14 cellular contexts compared by ENCODE assay signal in genomic region chr5:158725223-158725825, GRCh38.
DNase-seq lines count a peak whose midpoint lies in the region; ATAC-seq, FAIRE-seq and TF ChIP-seq lines count a peak whose summit lies in the region.
"Had no signal": no experiment of that assay in that cellular context is flagged by ENCODE, and none has a peak within 500 bp of the region (broad histone marks: within the 10 kb centered on the region; RNA-seq: fewer than 3 reads in every experiment).

No MANE protein-coding gene starts in this region.

- H3K27me3 ChIP-seq in bronchial epithelial cell (ENCODE audit: control insufficient read depth, insufficient read depth, low read length), result no peaks in the 10 kb centered on the region
- H3K27me3 ChIP-seq: thyroid gland had no signal

- no peak overlapping the region for H3K27ac Mint-ChIP-seq in progenitor cell of endocrine pancreas
- no peak overlapping the region for H3K27ac Mint-ChIP-seq in activated T-cell treated with anti-CD3 and anti-CD28 coated beads, Interleukin-2, amount 50 U/mL, for 72 hours
- H3K27ac Mint-ChIP-seq: immature natural killer cell had no signal

- DNase-seq in GM10248 (ENCODE audit: extremely low spot score) (no peak), NCI-H2171 treated with DMSO at 0.1 percent for 48 hours (lab: John Stamatoyannopoulos, UW) (peak; percentile 85), bronchial epithelial cell (ENCODE audit: low read depth) (peak; percentile 4), progenitor cell of endocrine pancreas (ENCODE audit: low spot score, unreplicated experiment) (no peak), T1000 (lab: John Stamatoyannopoulos, UW) (no peak), COLO668 (lab: John Stamatoyannopoulos, UW; ENCODE audit: unreplicated experiment) (no peak)
- no peak for DNase-seq in activated T-cell treated with anti-CD3 and anti-CD28 coated beads, Interleukin-2, amount 50 U/mL, for 72 hours
- DNase-seq: activated naive CD4-positive, alpha-beta T cell treated with anti-CD3 and anti-CD28 coated beads, Interleukin-2, amount 50 U/mL, for 16 hours; cerebellar nuclear complex; immature natural killer cell; NCI-H1092; T-helper 1 cell; thyroid gland had no signal

- peak; percentile 2 for TF ChIP-seq CTCF in GM10248 (IDR thresholded peaks at IDR 0.05; ENCODE audit: control extremely low read depth, extremely low read depth, low read depth, missing control alignments)
- no peak for TF ChIP-seq CTCF in bronchial epithelial cell (IDR thresholded peaks at IDR 0.05; ENCODE audit: insufficient read depth, low read length, severe bottlenecking)
- TF ChIP-seq CTCF in progenitor cell of endocrine pancreas (IDR thresholded peaks at IDR 0.05; ENCODE audit: unreplicated experiment), result peak; percentile 10

- POLR2A ChIA-PET in GM10248 (lab: Yijun Ruan, JAX), result no interaction called here

- H3K36me3 Mint-ChIP-seq in progenitor cell of endocrine pancreas (ENCODE audit: insufficient read depth), result no peaks in the 10 kb centered on the region
- no peaks in the 10 kb centered on the region for H3K36me3 Mint-ChIP-seq in activated T-cell treated with anti-CD3 and anti-CD28 coated beads, Interleukin-2, amount 50 U/mL, for 72 hours (ENCODE audit: insufficient read depth in 2 of 2)
- H3K36me3 Mint-ChIP-seq: immature natural killer cell had no signal

- no peaks in the 10 kb centered on the region for H3K36me3 ChIP-seq in bronchial epithelial cell (ENCODE audit: control insufficient read depth, insufficient read depth, low read length)
- H3K36me3 ChIP-seq: thyroid gland had no signal

- H3K4me1 Mint-ChIP-seq in progenitor cell of endocrine pancreas (ENCODE audit: low read depth), result no peaks in the 10 kb centered on the region
- no peaks in the 10 kb centered on the region for H3K4me1 Mint-ChIP-seq in activated T-cell treated with anti-CD3 and anti-CD28 coated beads, Interleukin-2, amount 50 U/mL, for 72 hours (ENCODE audit: low read depth)
- H3K4me1 Mint-ChIP-seq: immature natural killer cell had no signal

- no peak overlapping the region for H3K4me3 Mint-ChIP-seq in progenitor cell of endocrine pancreas (ENCODE audit: low read depth)
- no peak overlapping the region for H3K4me3 Mint-ChIP-seq in activated T-cell treated with anti-CD3 and anti-CD28 coated beads, Interleukin-2, amount 50 U/mL, for 72 hours
- H3K4me3 Mint-ChIP-seq: immature natural killer cell had no signal

- FAIRE-seq in bronchial epithelial cell (lab: Jason Lieb, UNC), result no peak

- no peaks in the 10 kb centered on the region for H3K9me3 Mint-ChIP-seq in progenitor cell of endocrine pancreas (ENCODE audit: low read depth)
- no peaks in the 10 kb centered on the region for H3K9me3 Mint-ChIP-seq in activated T-cell treated with anti-CD3 and anti-CD28 coated beads, Interleukin-2, amount 50 U/mL, for 72 hours
- H3K9me3 Mint-ChIP-seq: immature natural killer cell had no signal

- CTCF ChIA-PET in GM10248 (lab: Yijun Ruan, JAX), result interaction anchor here (1.1 to 1.8 kb wide), 3 partner anchors 10 to 25 kb away, joined by 4 read pairs; no protein-coding TSS in a partner anchor

- no peak for ATAC-seq in activated T-cell treated with anti-CD3 and anti-CD28 coated beads, Interleukin-2, amount 50 U/mL, for 72 hours (replicated peaks in 1 of 2)
- no peak for ATAC-seq in GM19351 (IDR thresholded peaks at IDR 0.05; ENCODE audit: unreplicated experiment)

- H3K27me3 Mint-ChIP-seq in progenitor cell of endocrine pancreas, result peaks cover 16% of the 10 kb centered on the region
- no peaks in the 10 kb centered on the region for H3K27me3 Mint-ChIP-seq in activated T-cell treated with anti-CD3 and anti-CD28 coated beads, Interleukin-2, amount 50 U/mL, for 72 hours (ENCODE audit: low read depth)

- H3K4me3 ChIP-seq in bronchial epithelial cell (ENCODE audit: low read depth, low read length), result no peak overlapping the region
- H3K4me3 ChIP-seq: thyroid gland had no signal

Comparison
In these comparisons a context has a peak if more than half of its experiments do, and no peak if none do; other contexts are left out.
1. DNase-seq: peak in NCI-H2171 treated with DMSO at 0.1 percent for 48 hours (single experiment) and bronchial epithelial cell (single experiment); none in GM10248 (single experiment), progenitor cell of endocrine pancreas (single experiment), T1000 (single experiment), activated T-cell treated with anti-CD3 and anti-CD28 coated beads, Interleukin-2, amount 50 U/mL, for 72 hours (0 of 2) and COLO668 (single experiment).